ENCODE assay signal across 8 cellular contexts in the genomic region with DNA sequence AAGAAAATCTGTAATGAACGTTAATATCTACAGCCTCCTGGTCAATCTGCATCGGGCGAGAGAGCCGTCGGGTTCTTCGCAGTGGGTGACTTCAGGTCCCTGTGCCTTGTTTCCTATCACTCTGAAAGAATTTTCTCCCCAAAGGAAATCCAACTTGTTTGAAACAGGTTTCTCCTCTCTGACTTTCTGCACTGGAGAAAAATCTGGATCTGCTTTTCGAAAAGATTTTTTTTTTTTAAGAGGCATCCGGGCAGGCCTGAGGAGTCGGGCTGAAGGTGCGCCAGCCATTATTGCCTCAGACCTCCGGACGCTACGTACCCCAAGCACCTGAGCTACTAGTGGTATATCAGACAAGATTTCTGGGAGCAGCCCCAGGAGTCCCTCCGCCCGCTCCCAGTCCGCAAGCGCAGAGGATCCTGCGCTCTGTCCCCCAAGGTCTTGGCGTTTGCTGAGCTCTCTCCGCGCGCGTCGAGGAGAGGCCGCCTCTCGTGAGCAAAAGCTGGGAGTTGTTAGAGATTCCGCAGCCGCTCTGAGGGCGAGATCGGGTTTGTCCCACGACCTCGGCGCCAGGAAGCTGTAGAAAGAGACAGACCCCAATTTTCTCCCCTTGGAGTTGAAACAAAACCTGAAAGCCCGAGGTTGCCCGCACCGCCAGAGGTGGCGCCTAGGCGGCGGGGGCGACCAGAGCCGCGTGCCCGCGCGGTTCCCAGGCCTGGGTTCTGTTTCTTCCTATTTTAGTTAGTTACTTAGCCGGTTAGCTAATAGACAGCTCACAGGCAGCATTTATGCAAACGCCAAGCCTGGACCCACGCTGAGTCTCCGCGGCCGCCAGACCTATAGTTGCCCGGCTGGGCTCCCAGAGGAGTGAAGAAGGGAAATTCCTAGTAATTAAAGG.
DNase-seq lines count a peak whose midpoint lies in the region; ATAC-seq and TF ChIP-seq lines count a peak whose summit lies in the region.

No MANE protein-coding gene starts in this region.

- H3K27me3 ChIP-seq in iPS-15b (ENCODE audit: control insufficient read depth, insufficient read depth, low read length) = peaks cover 100% of the 10 kb centered on the region

- H3K36me3 ChIP-seq in iPS-15b (ENCODE audit: control insufficient read depth, insufficient read depth, low read length) = no peaks in the 10 kb centered on the region

- POLR2A ChIA-PET in activated CD4-positive, alpha-beta T cell treated with anti-CD3 and anti-CD28 coated beads, Interleukin-2, amount 10 ng/mL, durations not matched to agents 7 days and 5 days (lab: Charles Lee) = no interaction called here
- POLR2A ChIA-PET in activated CD8-positive, alpha-beta T cell treated with anti-CD3 and anti-CD28 coated beads for 36 hours (lab: Charles Lee) = no interaction called here

- H3K4me1 ChIP-seq in iPS-15b (ENCODE audit: control insufficient read depth, insufficient read depth, low read length) = peaks cover 5% of the 10 kb centered on the region

- no peak for DNase-seq in activated CD4-positive, alpha-beta T cell treated with anti-CD3 and anti-CD28 coated beads, Interleukin-2, amount 10 ng/mL, durations not matched to agents 7 days and 5 days
- DNase-seq in activated CD4-positive, alpha-beta T cell treated with anti-CD3 and anti-CD28 coated beads, Interleukin-2, amount 50 U/mL, for 4 hours = no peak
- DNase-seq in activated CD8-positive, alpha-beta T cell treated with anti-CD3 and anti-CD28 coated beads for 36 hours = peak; percentile 31
- no peak for DNase-seq in activated CD4-positive, CD25-positive, alpha-beta regulatory T cell (lab: John Stamatoyannopoulos, UW)
- DNase-seq in HuH-7 (ENCODE audit: low spot score) = no peak

- TF ChIP-seq CTCF in activated CD8-positive, alpha-beta T cell treated with anti-CD3 and anti-CD28 coated beads for 36 hours (IDR thresholded peaks at IDR 0.05) = peak; percentile 26

- H3K9ac ChIP-seq in iPS-15b (ENCODE audit: low read depth, low read length) = no peak overlapping the region

- intact Hi-C loops in activated CD8-positive, alpha-beta T cell treated with anti-CD3 and anti-CD28 coated beads for 36 hours (cut with micrococcal nuclease) = no loop called here

- H3K27ac Mint-ChIP-seq in activated CD4-positive, alpha-beta T cell treated with anti-CD3 and anti-CD28 coated beads, Interleukin-2, amount 10 ng/mL, durations not matched to agents 7 days and 5 days = peak overlapping the region; percentile 19
- H3K27ac Mint-ChIP-seq in activated CD8-positive, alpha-beta T cell treated with anti-CD3 and anti-CD28 coated beads for 36 hours = no peak overlapping the region
- H3K27ac Mint-ChIP-seq in stimulated activated naive CD8-positive, alpha-beta T cell treated with anti-CD3 and anti-CD28 coated beads, Interleukin-15, Interleukin-2, amounts not matched to agents 100 ng/mL and 50 ng/mL, for 24 hours = no peak overlapping the region

- no peak for ATAC-seq in activated CD8-positive, alpha-beta T cell treated with anti-CD3 and anti-CD28 coated beads for 36 hours
- no peak for ATAC-seq in GM21529 (IDR thresholded peaks at IDR 0.05; ENCODE audit: unreplicated experiment)

- peaks cover 38% of the 10 kb centered on the region for H3K4me1 Mint-ChIP-seq in activated CD4-positive, alpha-beta T cell treated with anti-CD3 and anti-CD28 coated beads, Interleukin-2, amount 10 ng/mL, durations not matched to agents 7 days and 5 days
- H3K4me1 Mint-ChIP-seq in activated CD8-positive, alpha-beta T cell treated with anti-CD3 and anti-CD28 coated beads for 36 hours (ENCODE audit: low read depth) = peaks cover 37% of the 10 kb centered on the region
- H3K4me1 Mint-ChIP-seq in stimulated activated naive CD8-positive, alpha-beta T cell treated with anti-CD3 and anti-CD28 coated beads, Interleukin-15, Interleukin-2, amounts not matched to agents 100 ng/mL and 50 ng/mL, for 24 hours (ENCODE audit: low read depth) = peaks cover 48% of the 10 kb centered on the region

- H3K4me3 ChIP-seq in iPS-15b (ENCODE audit: low read depth, low read length) = peak overlapping the region; percentile 30

- H3K9me3 Mint-ChIP-seq in activated CD4-positive, alpha-beta T cell treated with anti-CD3 and anti-CD28 coated beads, Interleukin-2, amount 10 ng/mL, durations not matched to agents 7 days and 5 days = no peaks in the 10 kb centered on the region
- no peaks in the 10 kb centered on the region for H3K9me3 Mint-ChIP-seq in activated CD8-positive, alpha-beta T cell treated with anti-CD3 and anti-CD28 coated beads for 36 hours
- no peaks in the 10 kb centered on the region for H3K9me3 Mint-ChIP-seq in stimulated activated naive CD8-positive, alpha-beta T cell treated with anti-CD3 and anti-CD28 coated beads, Interleukin-15, Interleukin-2, amounts not matched to agents 100 ng/mL and 50 ng/mL, for 24 hours

- no peaks in the 10 kb centered on the region for H3K9me3 ChIP-seq in iPS-15b (ENCODE audit: control insufficient read depth, insufficient read depth, low read length)

- CTCF ChIA-PET in activated CD4-positive, alpha-beta T cell treated with anti-CD3 and anti-CD28 coated beads, Interleukin-2, amount 10 ng/mL, durations not matched to agents 7 days and 5 days (lab: Charles Lee) = interaction anchor here (0.6 to 3.7 kb wide), 7 partner anchors 25 to 54 kb away, joined by 3 to 28 read pairs (median 4); no protein-coding TSS in a partner anchor
- CTCF ChIA-PET in activated CD8-positive, alpha-beta T cell treated with anti-CD3 and anti-CD28 coated beads for 36 hours (lab: Charles Lee) = interaction anchor here (0.8 to 3.1 kb wide), 9 partner anchors 8 to 38 kb away, joined by 3 to 18 read pairs (median 4); no protein-coding TSS in a partner anchor

- no peaks in the 10 kb centered on the region for H3K36me3 Mint-ChIP-seq in activated CD4-positive, alpha-beta T cell treated with anti-CD3 and anti-CD28 coated beads, Interleukin-2, amount 10 ng/mL, durations not matched to agents 7 days and 5 days (ENCODE audit: low read depth)
- no peaks in the 10 kb centered on the region for H3K36me3 Mint-ChIP-seq in activated CD8-positive, alpha-beta T cell treated with anti-CD3 and anti-CD28 coated beads for 36 hours (ENCODE audit: low read depth)
- H3K36me3 Mint-ChIP-seq in stimulated activated naive CD8-positive, alpha-beta T cell treated with anti-CD3 and anti-CD28 coated beads, Interleukin-15, Interleukin-2, amounts not matched to agents 100 ng/mL and 50 ng/mL, for 24 hours (ENCODE audit: low read depth) = no peaks in the 10 kb centered on the region

- no peak overlapping the region for H3K4me3 Mint-ChIP-seq in activated CD4-positive, alpha-beta T cell treated with anti-CD3 and anti-CD28 coated beads, Interleukin-2, amount 10 ng/mL, durations not matched to agents 7 days and 5 days
- no peak overlapping the region for H3K4me3 Mint-ChIP-seq in activated CD8-positive, alpha-beta T cell treated with anti-CD3 and anti-CD28 coated beads for 36 hours
- H3K4me3 Mint-ChIP-seq in stimulated activated naive CD8-positive, alpha-beta T cell treated with anti-CD3 and anti-CD28 coated beads, Interleukin-15, Interleukin-2, amounts not matched to agents 100 ng/mL and 50 ng/mL, for 24 hours = peak overlapping the region; percentile 77

- peaks cover 95% of the 10 kb centered on the region for H3K27me3 Mint-ChIP-seq in activated CD4-positive, alpha-beta T cell treated with anti-CD3 and anti-CD28 coated beads, Interleukin-2, amount 10 ng/mL, durations not matched to agents 7 days and 5 days
- H3K27me3 Mint-ChIP-seq in activated CD8-positive, alpha-beta T cell treated with anti-CD3 and anti-CD28 coated beads for 36 hours = peaks cover 90% of the 10 kb centered on the region
- peaks cover 94% of the 10 kb centered on the region for H3K27me3 Mint-ChIP-seq in stimulated activated naive CD8-positive, alpha-beta T cell treated with anti-CD3 and anti-CD28 coated beads, Interleukin-15, Interleukin-2, amounts not matched to agents 100 ng/mL and 50 ng/mL, for 24 hours
